8 cellular contexts compared by ENCODE assay signal in the genomic region with DNA sequence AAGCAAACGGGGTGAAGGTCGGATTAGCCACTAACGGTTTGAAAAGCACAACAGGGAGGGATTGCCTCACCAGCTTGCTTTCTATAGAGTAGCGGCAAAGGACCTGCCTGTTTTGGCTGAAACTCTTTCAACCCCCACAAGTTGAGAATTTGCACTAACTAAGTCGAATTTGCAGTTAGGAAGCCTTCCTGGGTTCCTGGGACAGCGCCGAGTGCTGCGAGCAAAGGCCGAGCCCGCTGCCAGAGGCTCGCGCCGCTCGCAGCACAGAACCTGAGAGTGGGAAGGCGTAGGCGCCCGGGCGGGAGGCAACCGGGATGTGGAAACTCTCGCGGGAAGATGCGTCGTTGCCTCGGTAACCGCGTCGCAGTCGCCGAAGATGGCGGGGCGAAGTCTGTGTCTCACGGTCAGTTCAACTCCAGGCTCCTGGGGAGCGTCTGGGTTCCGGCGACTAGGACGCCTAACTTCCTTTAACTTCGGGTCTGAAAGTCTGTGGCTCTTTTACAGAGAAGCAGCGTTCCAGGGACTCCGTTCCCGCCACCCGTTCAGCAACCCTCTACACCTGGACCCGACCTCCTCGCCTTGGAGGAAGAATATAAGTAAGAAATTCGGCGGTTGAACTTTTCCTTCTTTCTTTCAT. TPM values are rescaled to one million over a fixed set of nuclear protein-coding genes. Genes with fewer than 3 reads are reported as not detected.
DNase-seq lines count a peak whose midpoint lies in the region; ATAC-seq, FAIRE-seq and TF ChIP-seq lines count a peak whose summit lies in the region.

A gene (plus strand): TSS at position 352 of the 637 bp plus-strand sequence. CDS start 25 bp downstream, at position 377.

- peaks cover 29% of the 10 kb centered on the region for H3K27me3 ChIP-seq in CD4-positive, alpha-beta T cell (ENCODE audit: control insufficient read depth, insufficient read depth, low read length)

- peak within 1 kb of the TSS; percentile 93 for H3K4me3 Mint-ChIP-seq in CD4-positive, alpha-beta T cell
- peak within 1 kb of the TSS; percentile 85 for H3K4me3 Mint-ChIP-seq in mesothelial cell of epicardium

- ATAC-seq in CD4-positive, alpha-beta T cell (ENCODE audit: poor library complexity): peak; percentile 87
- peak; percentile 95 for ATAC-seq in GM19397 (IDR thresholded peaks at IDR 0.05; ENCODE audit: unreplicated experiment)
- peak; percentile 86 for ATAC-seq in HG03558 (IDR thresholded peaks at IDR 0.05; ENCODE audit: extremely low read depth, unreplicated experiment)

- H3K4me1 Mint-ChIP-seq in CD4-positive, alpha-beta T cell (ENCODE audit: low read depth): peaks cover 14% of the 10 kb centered on the region
- H3K4me1 Mint-ChIP-seq in mesothelial cell of epicardium: peaks cover 24% of the 10 kb centered on the region

- peak; percentile 12 to 55 (median 35) for DNase-seq in CD4-positive, alpha-beta T cell
- peak; percentile 91 for DNase-seq in NCI-H82 (lab: John Stamatoyannopoulos, UW)
- peak; percentile 85 for DNase-seq in activated CD8-positive, alpha-beta memory T cell treated with anti-CD3 and anti-CD28 coated beads for 24 hours
- DNase-seq in mesothelial cell of epicardium (ENCODE audit: low spot score in 2 of 2, unreplicated experiment in 2 of 2): peak; percentile 78 to 87
- peak; percentile 32 to 38 for DNase-seq in stimulated activated CD8-positive, alpha-beta memory T cell treated with anti-CD3 and anti-CD28 coated beads, Interleukin-15, amount 100 ng/mL, for 4 hours (ENCODE audit: low read depth in 2 of 2)

- H3K9me3 ChIP-seq in CD4-positive, alpha-beta T cell (ENCODE audit: control insufficient read depth, low read length): no peaks in the 10 kb centered on the region

- peaks cover 40% of the 10 kb centered on the region for H3K27me3 Mint-ChIP-seq in CD4-positive, alpha-beta T cell
- no peaks in the 10 kb centered on the region for H3K27me3 Mint-ChIP-seq in mesothelial cell of epicardium (ENCODE audit: low read depth)

- POLR2A ChIA-PET in CD4-positive, alpha-beta T cell (lab: Charles Lee): no interaction called here

- peaks cover 3% of the 10 kb centered on the region for H3K9me3 Mint-ChIP-seq in CD4-positive, alpha-beta T cell
- H3K9me3 Mint-ChIP-seq in mesothelial cell of epicardium: peaks cover 14% of the 10 kb centered on the region

- CTCF ChIA-PET in CD4-positive, alpha-beta T cell (lab: Charles Lee): no interaction called here

- H3K27ac Mint-ChIP-seq in CD4-positive, alpha-beta T cell: no peak within 1 kb of the TSS
- H3K27ac Mint-ChIP-seq in mesothelial cell of epicardium: peak within 1 kb of the TSS; percentile 80

- H3K27ac ChIP-seq in CD4-positive, alpha-beta T cell (ENCODE audit: low read depth, low read length): no peak within 1 kb of the TSS

- no peaks in the 10 kb centered on the region for H3K36me3 Mint-ChIP-seq in CD4-positive, alpha-beta T cell (ENCODE audit: low read depth)
- no peaks in the 10 kb centered on the region for H3K36me3 Mint-ChIP-seq in mesothelial cell of epicardium

- intact Hi-C loops in CD4-positive, alpha-beta T cell (cut with DNase I, micrococcal nuclease): no loop called here

- peak; percentile 63 for FAIRE-seq in endometrium (lab: Jason Lieb, UNC)

- TF ChIP-seq CTCF in CD4-positive, alpha-beta T cell (IDR thresholded peaks at IDR 0.05): no peak
- TF ChIP-seq CTCF in mesothelial cell of epicardium (IDR thresholded peaks at IDR 0.05; ENCODE audit: unreplicated experiment): no peak

RNA-seq across cellular contexts. Expression of the gene that starts here (rescaled TPM):
- 1 to 10 TPM; 1.3 to 1.6 TPM for total RNA-seq in CD4-positive, alpha-beta T cell
- 21.0 to 23.4 TPM (median 22.8 TPM) in 3 replicates for total RNA-seq in mesothelial cell of epicardium

Comparison
In these comparisons a context has a peak if more than half of its experiments do, and no peak if none do; other contexts are left out.
1. DNase-seq: peak in every context shown above with its lines; median percentile 91 in NCI-H82; 85 in activated CD8-positive, alpha-beta memory T cell treated with anti-CD3 and anti-CD28 coated beads for 24 hours; 82 in mesothelial cell of epicardium; 35 in CD4-positive, alpha-beta T cell; 35 in stimulated activated CD8-positive, alpha-beta memory T cell treated with anti-CD3 and anti-CD28 coated beads, Interleukin-15, amount 100 ng/mL, for 4 hours.